ENCODE assay signal across 8 cellular contexts in the genomic region with DNA sequence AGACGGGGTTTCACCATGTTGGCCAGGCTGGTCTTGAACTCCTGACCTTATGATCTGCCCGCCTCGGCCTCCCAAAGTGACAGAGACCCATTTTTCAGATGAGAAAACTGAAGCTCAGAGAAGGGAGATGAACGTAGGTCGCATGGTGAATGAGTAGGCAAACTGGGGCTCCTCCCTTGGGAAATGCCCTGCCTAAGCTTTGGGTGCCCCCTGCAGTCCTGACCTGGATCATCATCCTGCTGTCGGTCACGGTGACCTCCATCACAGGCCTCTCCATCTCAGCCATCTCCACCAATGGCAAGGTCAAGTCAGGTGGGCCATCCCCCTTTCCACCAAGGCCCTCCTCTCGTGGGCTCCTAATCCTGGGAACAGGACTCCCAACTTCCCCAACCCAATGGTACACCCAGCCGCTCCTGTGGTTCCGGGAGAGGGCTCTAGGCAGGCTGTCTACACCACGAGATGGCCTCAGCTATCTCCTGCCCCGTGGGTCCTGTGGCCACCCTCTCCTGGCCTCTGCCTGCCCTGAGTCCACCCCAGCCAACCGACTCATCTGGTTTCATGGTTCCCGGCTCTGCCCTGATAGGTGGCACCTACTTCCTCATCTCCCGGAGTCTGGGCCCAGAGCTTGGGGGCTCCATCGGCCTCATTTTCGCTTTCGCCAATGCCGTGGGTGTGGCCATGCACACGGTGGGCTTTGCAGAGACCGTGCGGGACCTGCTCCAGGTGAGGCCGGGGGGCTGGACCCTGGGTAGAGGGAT. TPM values are rescaled to one million over a fixed set of nuclear protein-coding genes. Genes with fewer than 3 reads are reported as not detected.
A peak's percentile ranks its signal among the peaks of the same experiment; 100 is the strongest.
DNase-seq lines count a peak whose midpoint lies in the region; ATAC-seq and TF ChIP-seq lines count a peak whose summit lies in the region.

No MANE protein-coding gene starts in this region.

- H3K9me3 ChIP-seq in cardiac muscle cell (ENCODE audit: low read depth) (no peaks in the 10 kb centered on the region), OCI-LY3 (ENCODE audit: insufficient read depth, low read length) (no peaks in the 10 kb centered on the region)

- H2AFZ ChIP-seq in OCI-LY3 (ENCODE audit: low read depth, low read length), result peak overlapping the region; percentile 66

- no peaks in the 10 kb centered on the region for H3K79me2 ChIP-seq in OCI-LY3 (ENCODE audit: low read length)

- no peak overlapping the region for H3K4me3 Mint-ChIP-seq in stimulated activated naive CD8-positive, alpha-beta T cell treated with anti-CD3 and anti-CD28 coated beads, Interleukin-15, Interleukin-2, amounts not matched to agents 100 ng/mL and 50 ng/mL, for 24 hours

- DNase-seq in cardiac muscle cell (ENCODE audit: low read depth in 1 of 2, low spot score in 1 of 2) (peak in 1 of 2 donors; percentile 26), Right ventricle myocardium superior (no peak), epithelial cell of esophagus (ENCODE audit: low read depth) (peak; percentile 20), NCI-H1092 treated with DMSO at 0.1 percent for 48 hours (lab: John Stamatoyannopoulos, UW) (no peak), NCI-H2171 (lab: John Stamatoyannopoulos, UW) (no peak)

- H3K4me1 ChIP-seq in cardiac muscle cell (ENCODE audit: low read depth) (peaks cover 4% of the 10 kb centered on the region), OCI-LY3 (ENCODE audit: low read length) (peaks cover 69% of the 10 kb centered on the region)

- H3K4me2 ChIP-seq in OCI-LY3 (ENCODE audit: low read length), result peak overlapping the region; percentile 94

- intact Hi-C loops in Right ventricle myocardium superior (cut with DNase I), result loop anchor here (5.0 kb wide), 3 partner anchors 63 to 178 kb away; partner anchors contain the start of gene HERPUD1

- no peak overlapping the region for H3K4me3 ChIP-seq in cardiac muscle cell
- H3K4me3 ChIP-seq in OCI-LY3 (ENCODE audit: low read length), result peak overlapping the region; percentile 77
- H3K4me3 ChIP-seq in epithelial cell of esophagus (ENCODE audit: low read length), result no peak overlapping the region

- ATAC-seq in Right ventricle myocardium superior (ENCODE audit: poor library complexity) (no peak), HG02938 (IDR thresholded peaks at IDR 0.05; ENCODE audit: unreplicated experiment) (no peak)

- no peaks in the 10 kb centered on the region for H3K27me3 ChIP-seq in cardiac muscle cell
- H3K27me3 ChIP-seq in OCI-LY3 (ENCODE audit: low read depth, low read length), result no peaks in the 10 kb centered on the region

- TF ChIP-seq CTCF in cardiac muscle cell (IDR thresholded peaks at IDR 0.05; ENCODE audit: low read depth, low read length) (peak; percentile 19), OCI-LY3 (IDR thresholded peaks at IDR 0.05; ENCODE audit: low read depth, low read length) (peak; percentile 59), epithelial cell of esophagus (IDR thresholded peaks at IDR 0.05; ENCODE audit: insufficient read depth, low read depth, low read length, missing control alignments) (no peak)

- no peaks in the 10 kb centered on the region for H3K36me3 ChIP-seq in cardiac muscle cell
- no peaks in the 10 kb centered on the region for H3K36me3 ChIP-seq in OCI-LY3 (replicated peaks; ENCODE audit: low read depth, low read length)

- no peaks in the 10 kb centered on the region for H3K36me3 Mint-ChIP-seq in stimulated activated naive CD8-positive, alpha-beta T cell treated with anti-CD3 and anti-CD28 coated beads, Interleukin-15, Interleukin-2, amounts not matched to agents 100 ng/mL and 50 ng/mL, for 24 hours (ENCODE audit: low read depth)

- H3K27ac ChIP-seq in cardiac muscle cell, result no peak overlapping the region
- peak overlapping the region; percentile 89 for H3K27ac ChIP-seq in OCI-LY3 (ENCODE audit: low read length)

- no peaks in the 10 kb centered on the region for H4K20me1 ChIP-seq in OCI-LY3 (ENCODE audit: insufficient read depth, low read length)

- H3K9ac ChIP-seq in OCI-LY3 (ENCODE audit: low read length), result peak overlapping the region; percentile 83

- H3K9me3 Mint-ChIP-seq in stimulated activated naive CD8-positive, alpha-beta T cell treated with anti-CD3 and anti-CD28 coated beads, Interleukin-15, Interleukin-2, amounts not matched to agents 100 ng/mL and 50 ng/mL, for 24 hours, result no peaks in the 10 kb centered on the region

- H3K27ac Mint-ChIP-seq in stimulated activated naive CD8-positive, alpha-beta T cell treated with anti-CD3 and anti-CD28 coated beads, Interleukin-15, Interleukin-2, amounts not matched to agents 100 ng/mL and 50 ng/mL, for 24 hours, result peak overlapping the region; percentile 61

- H3K27me3 Mint-ChIP-seq in stimulated activated naive CD8-positive, alpha-beta T cell treated with anti-CD3 and anti-CD28 coated beads, Interleukin-15, Interleukin-2, amounts not matched to agents 100 ng/mL and 50 ng/mL, for 24 hours, result no peaks in the 10 kb centered on the region

- H3K4me1 Mint-ChIP-seq in stimulated activated naive CD8-positive, alpha-beta T cell treated with anti-CD3 and anti-CD28 coated beads, Interleukin-15, Interleukin-2, amounts not matched to agents 100 ng/mL and 50 ng/mL, for 24 hours (ENCODE audit: low read depth), result peaks cover 17% of the 10 kb centered on the region

RNA-seq across cellular contexts. Expression of gene SLC12A3, which starts 4.7 kb away (rescaled TPM):
- total RNA-seq in cardiac muscle cell (not detected in 2 replicates), Right ventricle myocardium superior (not detected)
- polyA plus RNA-seq in cardiac muscle cell, result not detected in 2 replicates
